ENCODE assay signal across 26 cellular contexts in genomic region chr10:124044143-124044862, GRCh38. TPM values are rescaled to one million over a fixed set of nuclear protein-coding genes. Genes with fewer than 3 reads are reported as not detected.
A peak's percentile ranks its signal among the peaks of the same experiment; 100 is the strongest.
DNase-seq lines count a peak whose midpoint lies in the region; ATAC-seq and TF ChIP-seq lines count a peak whose summit lies in the region.
"Had no signal": no experiment of that assay in that cellular context is flagged by ENCODE, and none has a peak within 500 bp of the region (broad histone marks: within the 10 kb centered on the region; RNA-seq: fewer than 3 reads in every experiment).

No MANE protein-coding gene starts in this region.

- peaks cover 51% of the 10 kb centered on the region for H3K36me3 Mint-ChIP-seq in MCF 10A (ENCODE audit: insufficient read depth, unreplicated experiment)
- H3K36me3 Mint-ChIP-seq: activated CD4-positive, alpha-beta memory T cell treated with anti-CD3 and anti-CD28 coated beads for 36 hours had no signal

- H3K27me3 Mint-ChIP-seq in MCF 10A (ENCODE audit: insufficient read depth, unreplicated experiment): no peaks in the 10 kb centered on the region
- H3K27me3 Mint-ChIP-seq: activated B cell treated with CpG ODN at 0.5 μM for 24 hours, B cell had no signal

- CTCF ChIA-PET in MCF 10A (lab: Yijun Ruan, JAX): interaction anchor here (1.6 kb wide), 1 partner anchor 50 kb away, joined by 4 read pairs; no protein-coding TSS in a partner anchor
- CTCF ChIA-PET in mammary epithelial cell (lab: Charles Lee; ENCODE audit: low non-redundant PET): no interaction called here

- H3K9me3 ChIP-seq in mammary epithelial cell (replicated peaks; ENCODE audit: insufficient read depth, low read length) (no peaks in the 10 kb centered on the region), esophagus muscularis mucosa (no peaks in the 10 kb centered on the region), mucosa of descending colon (no peaks in the 10 kb centered on the region)
- H3K9me3 ChIP-seq: Caco-2, esophagus squamous epithelium, prostate gland had no signal

- H2AFZ ChIP-seq in mammary epithelial cell (ENCODE audit: low read depth, low read length): no peak overlapping the region
- H2AFZ ChIP-seq: neural progenitor cell had no signal

- H3K4me3 ChIP-seq in mammary epithelial cell (replicated peaks in 1 of 3; ENCODE audit: insufficient read depth in 1 of 3, low read depth in 2 of 3, low read length in 3 of 3) (no peak overlapping the region), esophagus muscularis mucosa (no peak overlapping the region), mucosa of descending colon (no peak overlapping the region)
- H3K4me3 ChIP-seq: esophagus squamous epithelium, neural progenitor cell, prostate gland, tibial nerve had no signal

- H3K36me3 ChIP-seq in mammary epithelial cell (ENCODE audit: insufficient read depth, low read length) (peaks cover 11% of the 10 kb centered on the region), esophagus muscularis mucosa (peaks cover 0 to 23% (median 10%) of the 10 kb centered on the region in 4 donors), mucosa of descending colon (ENCODE audit: low read depth) (no peaks in the 10 kb centered on the region)
- H3K36me3 ChIP-seq: neural progenitor cell, prostate gland had no signal

- no peak for DNase-seq in MCF 10A (ENCODE audit: unreplicated experiment)
- DNase-seq in mammary epithelial cell: no peak
- no peak for DNase-seq in esophagus muscularis mucosa (ENCODE audit: extremely low spot score)
- peak in 2 of 3 donors; percentile 15 to 56 for DNase-seq in mucosa of descending colon
- peak in 28 of 49 donors; percentile 15 to 77 (median 44) for DNase-seq in substantia nigra (lab: John Stamatoyannopoulos, UW)
- DNase-seq in amniotic stem cell (lab: John Stamatoyannopoulos, UW): no peak
- no peak for DNase-seq in NCI-H187 treated with DMSO at 0.1 percent for 48 hours (lab: John Stamatoyannopoulos, UW)
- DNase-seq: activated B cell treated with CpG ODN at 0.5 μM for 24 hours; activated CD4-positive, alpha-beta memory T cell treated with anti-CD3 and anti-CD28 coated beads for 36 hours; activated effector memory CD4-positive, alpha-beta T cell treated with Interleukin-2 at 50 U/mL for 16 hours; Caco-2; effector CD8-positive, alpha-beta T cell; esophagus squamous epithelium; NCI-H1436; NCI-H510A; small intestine; stimulated activated CD4-positive, alpha-beta T cell treated with anti-CD3 and anti-CD28 coated beads, Interleukin-4, amount 100 ng/mL, for 1 hour; stimulated activated naive CD8-positive, alpha-beta T cell treated with anti-CD3 and anti-CD28 coated beads, Interleukin-15, Interleukin-2, amounts not matched to agents 100 U/mL and 50 U/mL, for 24 hours had no signal

- ATAC-seq in mucosa of descending colon (peak; percentile 75), HG03135 (IDR thresholded peaks at IDR 0.05; ENCODE audit: unreplicated experiment) (no peak)
- ATAC-seq: stimulated activated naive CD8-positive, alpha-beta T cell treated with anti-CD3 and anti-CD28 coated beads, Interleukin-15, Interleukin-2, amounts not matched to agents 100 U/mL and 50 U/mL, for 24 hours had no signal

- no peak overlapping the region for H3K27ac Mint-ChIP-seq in MCF 10A (ENCODE audit: low read depth, unreplicated experiment)
- H3K27ac Mint-ChIP-seq: activated B cell treated with CpG ODN at 0.5 μM for 24 hours; activated CD4-positive, alpha-beta memory T cell treated with anti-CD3 and anti-CD28 coated beads for 36 hours; mesothelial cell of epicardium; neural progenitor cell had no signal

- in situ Hi-C loops in mammary epithelial cell (cut with MboI; ENCODE audit: low sequenced_read_pairs in 2 of 2): no loop called here

- H3K9me3 Mint-ChIP-seq in MCF 10A (ENCODE audit: unreplicated experiment): no peaks in the 10 kb centered on the region
- H3K9me3 Mint-ChIP-seq: activated B cell treated with CpG ODN at 0.5 μM for 24 hours, mesothelial cell of epicardium had no signal

- TF ChIP-seq POLR2A in esophagus muscularis mucosa (IDR thresholded peaks at IDR 0.05; ENCODE audit: low read depth): no peak

- H3K27me3 ChIP-seq in mammary epithelial cell (ENCODE audit: insufficient read depth, low read length): no peaks in the 10 kb centered on the region
- H3K27me3 ChIP-seq in esophagus muscularis mucosa: no peaks in the 10 kb centered on the region
- H3K27me3 ChIP-seq: esophagus squamous epithelium, neural progenitor cell, tibial nerve had no signal

- TF ChIP-seq CTCF in MCF 10A (IDR thresholded peaks at IDR 0.05; ENCODE audit: unreplicated experiment) (no peak), mammary epithelial cell (conservative IDR thresholded peaks at IDR 0.05 in 1 of 2, IDR thresholded peaks at IDR 0.05 in 1 of 2; ENCODE audit: extremely low read depth in 1 of 2, insufficient read depth in 1 of 2, low read depth in 1 of 2, low read length in 2 of 2) (no peak), esophagus muscularis mucosa (IDR thresholded peaks at IDR 0.05) (no peak), mucosa of descending colon (IDR thresholded peaks at IDR 0.05) (no peak)

- peaks cover 38% of the 10 kb centered on the region for H3K79me2 ChIP-seq in mammary epithelial cell (ENCODE audit: insufficient read depth, low read length)

- peak overlapping the region; percentile 7 for H3K4me3 Mint-ChIP-seq in MCF 10A (ENCODE audit: unreplicated experiment)
- H3K4me3 Mint-ChIP-seq: activated B cell treated with CpG ODN at 0.5 μM for 24 hours; activated CD4-positive, alpha-beta memory T cell treated with anti-CD3 and anti-CD28 coated beads for 36 hours; mesothelial cell of epicardium had no signal

- no peak overlapping the region for H3K4me2 ChIP-seq in mammary epithelial cell (ENCODE audit: insufficient read depth, low read depth, low read length)
- H3K4me2 ChIP-seq: neural progenitor cell had no signal

- no peak overlapping the region for H3K27ac ChIP-seq in mammary epithelial cell (ENCODE audit: insufficient read depth, low read depth, low read length)
- H3K27ac ChIP-seq in esophagus muscularis mucosa (replicated peaks in 1 of 4): peak overlapping the region; percentile 44 to 81 (median 76)
- no peak overlapping the region for H3K27ac ChIP-seq in substantia nigra (ENCODE audit: low read depth, low read length, poor library complexity, severe bottlenecking)
- H3K27ac ChIP-seq: 22Rv1, HL-60, neural progenitor cell, prostate gland, tibial nerve had no signal

- intact Hi-C loops in MCF 10A (cut with micrococcal nuclease) (no loop called here), mammary epithelial cell (cut with micrococcal nuclease) (no loop called here), esophagus muscularis mucosa (cut with DNase I) (loop anchor here (5.0 kb wide), 1 partner anchor 43 kb away; no protein-coding TSS in a partner anchor), mucosa of descending colon (cut with DNase I, micrococcal nuclease) (no loop called here)

- no peak overlapping the region for H3K9ac ChIP-seq in mammary epithelial cell (ENCODE audit: insufficient read depth, low read length)
- H3K9ac ChIP-seq: neural progenitor cell had no signal

- H3K4me1 ChIP-seq in mammary epithelial cell (ENCODE audit: insufficient read depth, low read length): peaks cover 30% of the 10 kb centered on the region
- peaks cover 3 to 94% (median 84%) of the 10 kb centered on the region in 4 donors for H3K4me1 ChIP-seq in esophagus muscularis mucosa
- no peaks in the 10 kb centered on the region for H3K4me1 ChIP-seq in mucosa of descending colon (ENCODE audit: low read depth)
- H3K4me1 ChIP-seq: prostate gland had no signal

- H4K20me1 ChIP-seq in mammary epithelial cell (ENCODE audit: insufficient read depth, low read length): no peaks in the 10 kb centered on the region

- WGBS in mammary epithelial cell (ENCODE audit: low coverage, missing lambda C conversion rate): 97% methylated on average over 25 of the region's 40 CpGs
- 85% methylated on average over 29 of the region's 40 CpGs for WGBS in esophagus muscularis mucosa

- no peak for TF ChIP-seq EP300 in esophagus muscularis mucosa (IDR thresholded peaks at IDR 0.05)

- dilution Hi-C loops in mammary epithelial cell (cut with HindIII; ENCODE audit: low sequenced_read_pairs): no loop called here

- POLR2A ChIA-PET in MCF 10A (lab: Yijun Ruan, JAX): interaction anchor here (1.8 kb wide), 2 partner anchors 38 to 46 kb away, joined by 4 to 9 read pairs; no protein-coding TSS in a partner anchor

- BruUV-seq in MCF 10A (replicated peaks; lab: Mats Ljungman, UMichigan) (no TSS peak), mammary epithelial cell (replicated peaks; lab: Mats Ljungman, UMichigan) (no TSS peak)

- peaks cover 13% of the 10 kb centered on the region for H3K4me1 Mint-ChIP-seq in MCF 10A (ENCODE audit: insufficient read depth, unreplicated experiment)

RNA-seq across cellular contexts. Expression of gene CHST15, which starts 49.1 kb away (rescaled TPM):
- total RNA-seq in MCF 10A (2022) (32.8 and 38.8 TPM in 2 replicates), mammary epithelial cell (10 to 100 TPM; 47.3 to 61.0 TPM), esophagus muscularis mucosa (10 to 100 TPM; 48.2 to 76.1 (median 62.5) TPM), mucosa of descending colon (10 to 100 TPM in 2 of 3 donors, 1 to 10 TPM in 1; 4.8 to 64.5 (median 10.8) TPM)
- polyA plus RNA-seq in mammary epithelial cell: 24.5 TPM
- 60.0 TPM for polyA minus RNA-seq in mammary epithelial cell

Comparison
In these comparisons a context has a peak if more than half of its experiments do, and no peak if none do; other contexts are left out.
1. DNase-seq: peak in mucosa of descending colon (2 of 3) and substantia nigra (28 of 49); none in MCF 10A (single experiment), mammary epithelial cell (single experiment), esophagus muscularis mucosa (single experiment), amniotic stem cell (single experiment) and NCI-H187 treated with DMSO at 0.1 percent for 48 hours (single experiment).
2. H3K27ac ChIP-seq: peak in esophagus muscularis mucosa (4 of 4); none in mammary epithelial cell (single experiment) and substantia nigra (single experiment).